In genomic region chr12:94811611-94812010, GRCh38 we compare ENCODE assay signal across 23 cellular contexts.
"Had no signal": no experiment of that assay in that cellular context is flagged by ENCODE, and none has a peak within 500 bp of the region (broad histone marks: within the 10 kb centered on the region; RNA-seq: fewer than 3 reads in every experiment).

No MANE protein-coding gene starts in this region.

- ATAC-seq: gastroesophageal sphincter, left cardiac atrium, left ventricle myocardium superior, right cardiac atrium had no signal

- H3K4me3 Mint-ChIP-seq: nephron had no signal

- FAIRE-seq: kidney, pancreas, small intestine had no signal

- DNase-seq: colonic mucosa; dermis blood vessel endothelial cell; esophagus squamous epithelium; foreskin fibroblast; glutamatergic neuron; kidney; left cardiac atrium; left ventricle myocardium superior; mesenchymal stem cell; midbrain; naive B cell; occipital lobe; pancreas; right cardiac atrium; small intestine; stimulated activated CD4-positive, alpha-beta T cell treated with anti-CD3 and anti-CD28 coated beads, Interleukin-12 subunit alpha, Interleukin-12 subunit beta, amount 100 ng/mL, for 4 hours; stimulated activated CD4-positive, alpha-beta T cell treated with anti-CD3 and anti-CD28 coated beads, Interleukin-2, amount 100 ng/mL, for 48 hours; stomach; substantia nigra; transverse colon had no signal

- H3K27ac Mint-ChIP-seq: naive B cell, nephron, progenitor cell of endocrine pancreas had no signal

- H3K27me3 Mint-ChIP-seq: naive B cell, progenitor cell of endocrine pancreas had no signal

- H3K4me1 Mint-ChIP-seq: nephron had no signal
